In genomic region chr4:1024882-1025552, GRCh38 we compare ENCODE assay signal across 29 cellular contexts. TPM values are rescaled to one million over a fixed set of nuclear protein-coding genes. Genes with fewer than 3 reads are reported as not detected.
"Had no signal": no experiment of that assay in that cellular context is flagged by ENCODE, and none has a peak within 500 bp of the region (broad histone marks: within the 10 kb centered on the region; RNA-seq: fewer than 3 reads in every experiment).

No MANE protein-coding gene starts in this region.

- H2AFZ ChIP-seq: hepatocyte had no signal

- ATAC-seq: activated T-cell treated with anti-CD3 and anti-CD28 coated beads, Interleukin-2, amount 50 U/mL, for 4 hours; gastrocnemius medialis; mucosa of descending colon; sciatic nerve; T-helper 17 cell had no signal

- H3K27ac Mint-ChIP-seq: activated CD4-positive, alpha-beta memory T cell treated with anti-CD3 and anti-CD28 coated beads for 36 hours; activated CD4-positive, alpha-beta T cell treated with anti-CD3 and anti-CD28 coated beads, Interleukin-2, amount 10 ng/mL, durations not matched to agents 24 days and 14 days; activated naive CD8-positive, alpha-beta T cell; activated T-helper 2 cell treated with anti-CD3 and anti-CD28 coated beads, Interferon-gamma antibody, Interleukin-2, Interleukin-4, amounts not matched to agents 10 μg/mL and 5 μg/mL and 100 μg/mL, durations not matched to agents 14 hours and 24 hours and 36 hours; nephron progenitor cell; progenitor cell of endocrine pancreas had no signal

- H3K4me3 ChIP-seq: coronary artery, dorsolateral prefrontal cortex, gastrocnemius medialis, hepatocyte, left ventricle myocardium inferior, lung, mucosa of descending colon, ovary, skin epidermis, tibial nerve had no signal

- H3K36me3 ChIP-seq: ovary had no signal

- DNase-seq: activated CD4-positive, alpha-beta memory T cell treated with anti-CD3 and anti-CD28 coated beads for 36 hours; activated CD4-positive, alpha-beta T cell treated with anti-CD3 and anti-CD28 coated beads, Interleukin-2, amount 10 ng/mL, durations not matched to agents 24 days and 14 days; activated CD4-positive, CD25-positive, alpha-beta regulatory T cell treated with anti-CD3 and anti-CD28 coated beads, Interleukin-2, amount 50 U/mL, for 72 hours; activated T-cell treated with anti-CD3 and anti-CD28 coated beads, Interleukin-2, amount 50 U/mL, for 4 hours; amniotic stem cell; brain microvascular endothelial cell; dorsolateral prefrontal cortex; effector memory CD4-positive, alpha-beta T cell; gastrocnemius medialis; glutamatergic neuron; islet precursor cell; left ventricle myocardium inferior; mucosa of descending colon; nephron progenitor cell; ovary; stimulated activated CD4-positive, alpha-beta T cell treated with anti-CD3 and anti-CD28 coated beads, Interleukin-4, amount 100 ng/mL, for 4 hours; stimulated activated CD8-positive, alpha-beta memory T cell treated with anti-CD3 and anti-CD28 coated beads, Interleukin-4, amount 100 ng/mL, for 48 hours; stimulated activated naive CD4-positive, alpha-beta T cell; T-helper 17 cell; T1000 had no signal

- H3K27me3 ChIP-seq: brain microvascular endothelial cell, hepatocyte, ovary, tibial nerve had no signal

- H3K79me2 ChIP-seq: hepatocyte had no signal

- H3K4me1 ChIP-seq: gastrocnemius medialis had no signal

- H3K27ac ChIP-seq: brain microvascular endothelial cell, coronary artery, dorsolateral prefrontal cortex, gastrocnemius medialis, hepatocyte, left ventricle myocardium inferior, ovary, skin epidermis, tibial nerve had no signal

- H3K4me3 Mint-ChIP-seq: activated CD4-positive, alpha-beta memory T cell treated with anti-CD3 and anti-CD28 coated beads for 36 hours; activated CD4-positive, alpha-beta T cell treated with anti-CD3 and anti-CD28 coated beads, Interleukin-2, amount 10 ng/mL, durations not matched to agents 24 days and 14 days; activated naive CD8-positive, alpha-beta T cell; activated T-cell treated with anti-CD3 and anti-CD28 coated beads, Interleukin-2, amount 50 U/mL, for 4 hours; nephron progenitor cell; T-helper 17 cell had no signal

- H3K9me3 ChIP-seq: gastrocnemius medialis, left ventricle myocardium inferior, mucosa of descending colon, ovary, tibial nerve had no signal

- H3K27me3 Mint-ChIP-seq: activated CD4-positive, alpha-beta memory T cell treated with anti-CD3 and anti-CD28 coated beads for 36 hours; activated CD4-positive, alpha-beta T cell treated with anti-CD3 and anti-CD28 coated beads, Interleukin-2, amount 10 ng/mL, durations not matched to agents 24 days and 14 days; activated naive CD8-positive, alpha-beta T cell; progenitor cell of endocrine pancreas; T-helper 17 cell had no signal

- H3K9me3 Mint-ChIP-seq: activated CD4-positive, alpha-beta memory T cell treated with anti-CD3 and anti-CD28 coated beads for 36 hours; activated CD4-positive, alpha-beta T cell treated with anti-CD3 and anti-CD28 coated beads, Interleukin-2, amount 10 ng/mL, durations not matched to agents 24 days and 14 days; activated T-cell treated with anti-CD3 and anti-CD28 coated beads, Interleukin-2, amount 50 U/mL, for 4 hours; activated T-helper 2 cell treated with anti-CD3 and anti-CD28 coated beads, Interferon-gamma antibody, Interleukin-2, Interleukin-4, amounts not matched to agents 10 μg/mL and 5 μg/mL and 100 μg/mL, durations not matched to agents 14 hours and 24 hours and 36 hours; nephron progenitor cell had no signal

- H3K4me2 ChIP-seq: hepatocyte had no signal

RNA-seq across cellular contexts. Expression of gene SLC26A1, which starts 31.8 kb away (rescaled TPM):
- total RNA-seq: activated CD4-positive, alpha-beta memory T cell treated with anti-CD3 and anti-CD28 coated beads for 36 hours; activated CD4-positive, alpha-beta T cell treated with anti-CD3 and anti-CD28 coated beads, Interleukin-2, amount 10 ng/mL, durations not matched to agents 24 days and 14 days; left ventricle myocardium inferior had no signal
